ENCODE assay signal across 25 cellular contexts in the genomic region with DNA sequence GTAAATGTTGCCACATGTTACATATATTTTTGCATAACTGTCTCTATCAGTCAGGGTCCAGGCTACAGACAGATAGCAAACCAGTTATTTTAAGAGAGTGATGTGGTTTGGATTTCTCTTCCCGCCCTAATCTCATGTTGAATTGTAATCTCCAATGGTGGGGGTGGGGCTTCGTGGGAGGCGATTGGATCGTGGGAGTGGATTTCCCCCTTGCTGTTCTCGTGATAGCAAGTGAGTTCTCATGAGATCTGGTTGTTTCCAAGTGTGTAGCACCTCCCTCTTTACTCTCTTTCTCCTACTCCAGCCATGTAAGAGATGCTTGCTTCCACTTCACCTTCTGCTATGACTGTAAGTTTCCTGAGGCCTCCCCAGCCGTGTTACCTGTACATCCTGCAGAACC.
DNase-seq lines count a peak whose midpoint lies in the region; ATAC-seq, FAIRE-seq and TF ChIP-seq lines count a peak whose summit lies in the region.
"Had no signal": no experiment of that assay in that cellular context is flagged by ENCODE, and none has a peak within 500 bp of the region (broad histone marks: within the 10 kb centered on the region; RNA-seq: fewer than 3 reads in every experiment).

No MANE protein-coding gene starts in this region.

- no peak for TF ChIP-seq CTCF in DOHH2 (IDR thresholded peaks at IDR 0.05; ENCODE audit: low read depth, low read length, poor library complexity, severe bottlenecking)
- TF ChIP-seq CTCF in OCI-LY7 (conservative IDR thresholded peaks at IDR 0.05; ENCODE audit: low read length): no peak
- no peak for TF ChIP-seq CTCF in K562 (IDR thresholded peaks at IDR 0.05 in 2 of 3, conservative IDR thresholded peaks at IDR 0.05 in 1 of 3; ENCODE audit: insufficient read depth in 2 of 3, low read depth in 1 of 3, low read length in 3 of 3)
- no peak for TF ChIP-seq CTCF in progenitor cell of endocrine pancreas (IDR thresholded peaks at IDR 0.05; ENCODE audit: unreplicated experiment)
- no peak for TF ChIP-seq CTCF in heart right ventricle (IDR thresholded peaks at IDR 0.05)

- H3K9me1 ChIP-seq in K562 (ENCODE audit: control insufficient read depth, insufficient read depth, low read length): no peaks in the 10 kb centered on the region

- 0% methylated on average over 6 of the region's 6 CpGs for WGBS in K562 (ENCODE audit: insufficient coverage, low coverage, missing lambda C conversion rate)
- WGBS in heart right ventricle, 2 donors: 40 to 49% methylated on average over 6 of the region's 6 CpGs

- CTCF ChIA-PET in OCI-LY7 (lab: Charles Lee; ENCODE audit: unreplicated experiment): no interaction called here
- CTCF ChIA-PET in K562 (lab: Yijun Ruan, JAX; ENCODE audit: low intra/inter-chr PET ratio): no interaction called here

- H3K9me2 ChIP-seq in DOHH2 (replicated peaks; ENCODE audit: control insufficient read depth, low read length) (no peaks in the 10 kb centered on the region), OCI-LY7 (ENCODE audit: insufficient read depth, low read length) (no peaks in the 10 kb centered on the region)

- no peaks in the 10 kb centered on the region for H3K4me1 Mint-ChIP-seq in progenitor cell of endocrine pancreas (ENCODE audit: low read depth)
- H3K4me1 Mint-ChIP-seq: B cell; CD4-positive, CD25-positive, alpha-beta regulatory T cell had no signal

- H3K27me3 Mint-ChIP-seq in progenitor cell of endocrine pancreas: peaks cover 6% of the 10 kb centered on the region
- H3K27me3 Mint-ChIP-seq: B cell; CD4-positive, CD25-positive, alpha-beta regulatory T cell had no signal

- peaks cover 4% of the 10 kb centered on the region for H3K9me3 Mint-ChIP-seq in progenitor cell of endocrine pancreas (ENCODE audit: low read depth)

- H4K20me1 ChIP-seq in BLaER1 (no peaks in the 10 kb centered on the region), DOHH2 (ENCODE audit: control insufficient read depth, insufficient read depth, low read depth, low read length) (no peaks in the 10 kb centered on the region), OCI-LY7 (ENCODE audit: insufficient read depth, low read length) (no peaks in the 10 kb centered on the region), K562 (replicated peaks; ENCODE audit: control insufficient read depth, insufficient read depth, low read length) (no peaks in the 10 kb centered on the region)

- no peak overlapping the region for H3K4me3 Mint-ChIP-seq in progenitor cell of endocrine pancreas (ENCODE audit: low read depth)
- H3K4me3 Mint-ChIP-seq: B cell; CD4-positive, CD25-positive, alpha-beta regulatory T cell had no signal

- peaks cover 18% of the 10 kb centered on the region for H3K4me1 ChIP-seq in BLaER1
- peaks cover 20% of the 10 kb centered on the region for H3K4me1 ChIP-seq in DOHH2 (ENCODE audit: control insufficient read depth, low read length)
- H3K4me1 ChIP-seq in OCI-LY7 (ENCODE audit: insufficient read depth, low read length, poor library complexity, severe bottlenecking): peaks cover 4% of the 10 kb centered on the region
- no peaks in the 10 kb centered on the region for H3K4me1 ChIP-seq in K562 (replicated peaks in 1 of 2; ENCODE audit: control insufficient read depth in 2 of 2, insufficient read depth in 2 of 2, low read length in 2 of 2)
- no peaks in the 10 kb centered on the region for H3K4me1 ChIP-seq in heart right ventricle

- no peaks in the 10 kb centered on the region for H3K36me3 ChIP-seq in BLaER1
- H3K36me3 ChIP-seq in DOHH2 (ENCODE audit: control insufficient read depth, low read length): no peaks in the 10 kb centered on the region
- H3K36me3 ChIP-seq in OCI-LY7 (ENCODE audit: insufficient read depth, low read length): no peaks in the 10 kb centered on the region
- H3K36me3 ChIP-seq in K562 (ENCODE audit: control insufficient read depth, insufficient read depth, low read length): no peaks in the 10 kb centered on the region
- no peaks in the 10 kb centered on the region for H3K36me3 ChIP-seq in heart right ventricle

- in situ Hi-C loops in K562 (cut with MboI): no loop called here

- H3F3A ChIP-seq in DOHH2 (ENCODE audit: control insufficient read depth, insufficient read depth): no peaks in the 10 kb centered on the region

- H3K4me2 ChIP-seq in BLaER1 (peak overlapping the region; percentile 20; the same call in 1 of the 2 replicates), DOHH2 (ENCODE audit: low read length) (peak overlapping the region; percentile 53), OCI-LY7 (ENCODE audit: low read length) (peak overlapping the region; percentile 23; the same call in 1 of the 2 replicates), K562 (ENCODE audit: insufficient read depth, low read length) (no peak overlapping the region)
- H3K4me2 ChIP-seq: A549 had no signal

- H3K79me2 ChIP-seq in DOHH2 (ENCODE audit: control insufficient read depth, low read length): no peaks in the 10 kb centered on the region
- H3K79me2 ChIP-seq in OCI-LY7 (ENCODE audit: insufficient read depth, low read depth, low read length): no peaks in the 10 kb centered on the region
- no peaks in the 10 kb centered on the region for H3K79me2 ChIP-seq in K562 (ENCODE audit: control insufficient read depth, insufficient read depth, low read length)

- no peak for TF ChIP-seq RAD21 in K562 (CRISPR knock-in tag; conservative IDR thresholded peaks at IDR 0.05 in 1 of 2, IDR thresholded peaks at IDR 0.05 in 1 of 2)

- DNase-seq in OCI-LY7 (ENCODE audit: low spot score): no peak
- DNase-seq in K562 (ENCODE audit: extremely low read depth in 1 of 4, low spot score in 3 of 4): peak in 1 of 4 experiments; percentile 6
- DNase-seq in NCI-H1436 (lab: John Stamatoyannopoulos, UW): no peak
- DNase-seq in progenitor cell of endocrine pancreas (ENCODE audit: low spot score, unreplicated experiment): no peak
- DNase-seq in heart right ventricle: no peak
- DNase-seq: CD4-positive, CD25-positive, alpha-beta regulatory T cell; DND-41; MM.1S; NCI-H1105 treated with DMSO at 0.1 percent for 48 hours; NCI-H1694; NCI-H2081; NCI-H2171; NCI-H345; NCI-H524; NCI-H774; NK-92 treated with Interleukin-12 subunit alpha and Interleukin-12 subunit beta, amount 100 ng/mL, for 24 hours; Right ventricle myocardium superior; SW 1271 had no signal

- peaks cover 10% of the 10 kb centered on the region for H3K9me3 ChIP-seq in BLaER1
- peaks cover 5% of the 10 kb centered on the region for H3K9me3 ChIP-seq in DOHH2 (ENCODE audit: control insufficient read depth, insufficient read depth, low read length)
- no peaks in the 10 kb centered on the region for H3K9me3 ChIP-seq in OCI-LY7 (ENCODE audit: low read length)
- H3K9me3 ChIP-seq in K562 (replicated peaks; ENCODE audit: control insufficient read depth, insufficient read depth, low read depth, low read length): no peaks in the 10 kb centered on the region
- H3K9me3 ChIP-seq in heart right ventricle: peaks cover 0 to 16% (median 0%) of the 10 kb centered on the region in 11 donors
- H3K9me3 ChIP-seq: A549 had no signal

- no peak overlapping the region for H3K27ac ChIP-seq in BLaER1
- peak overlapping the region; percentile 40 for H3K27ac ChIP-seq in DOHH2 (ENCODE audit: low read depth, low read length)
- no peak overlapping the region for H3K27ac ChIP-seq in OCI-LY7 (ENCODE audit: low read depth, low read length, poor library complexity, severe bottlenecking)
- no peak overlapping the region for H3K27ac ChIP-seq in K562 (ENCODE audit: extremely low read depth, low read depth, low read length)
- no peak overlapping the region for H3K27ac ChIP-seq in heart right ventricle
- H3K27ac ChIP-seq: A549, SK-N-MC had no signal

- TF ChIP-seq EP300 in K562 (IDR thresholded peaks at IDR 0.05; ENCODE audit: low read length): no peak

- FAIRE-seq in K562 (lab: Jason Lieb, UNC): no peak
- FAIRE-seq: A549, GM18507 had no signal

- H3K9ac ChIP-seq in BLaER1 (no peak overlapping the region), K562 (ENCODE audit: insufficient read depth in 1 of 2, low read depth in 2 of 2, low read length in 2 of 2) (no peak overlapping the region)

- POLR2A ChIA-PET in OCI-LY7 (lab: Charles Lee) (no interaction called here), K562 (lab: Yijun Ruan, JAX) (no interaction called here)

- no peak overlapping the region for H3K27ac Mint-ChIP-seq in progenitor cell of endocrine pancreas
- H3K27ac Mint-ChIP-seq: B cell; CD4-positive, CD25-positive, alpha-beta regulatory T cell had no signal

- ATAC-seq in K562: no peak
- no peak for ATAC-seq in heart right ventricle
- ATAC-seq in HG02885 (IDR thresholded peaks at IDR 0.05; ENCODE audit: poor library complexity, unreplicated experiment): no peak
- ATAC-seq: A549 had no signal

- TF ChIP-seq POLR2A in K562 (conservative IDR thresholded peaks at IDR 0.05): no peak

- H3K27me3 ChIP-seq in BLaER1 (no peaks in the 10 kb centered on the region), DOHH2 (ENCODE audit: control insufficient read depth, low read length) (no peaks in the 10 kb centered on the region), K562 (ENCODE audit: control insufficient read depth in 2 of 2, insufficient read depth in 2 of 2, low read length in 2 of 2) (peaks cover 0 to 5% of the 10 kb centered on the region in 2 experiments; a peak in 1 of 5 replicates), heart right ventricle (peaks cover 0 to 9% (median 0%) of the 10 kb centered on the region in 7 donors)

- H2AFZ ChIP-seq in OCI-LY7 (ENCODE audit: low read length): peak overlapping the region; percentile 2; the same call in 1 of the 2 replicates
- no peak overlapping the region for H2AFZ ChIP-seq in K562 (ENCODE audit: low read depth, low read length)

- H3K36me3 Mint-ChIP-seq in progenitor cell of endocrine pancreas (ENCODE audit: insufficient read depth): no peaks in the 10 kb centered on the region
- H3K36me3 Mint-ChIP-seq: CD4-positive, CD25-positive, alpha-beta regulatory T cell had no signal

- intact Hi-C loops in OCI-LY7 (cut with micrococcal nuclease; ENCODE audit: unreplicated experiment) (no loop called here), K562 (cut with micrococcal nuclease) (no loop called here), heart right ventricle (cut with DNase I) (no loop called here)

- BruUV-seq in OCI-LY7 (replicated peaks; lab: Mats Ljungman, UMichigan): no TSS peak
- no TSS peak for BruUV-seq in K562 (replicated peaks; lab: Mats Ljungman, UMichigan)

- H3K4me3 ChIP-seq in BLaER1: no peak overlapping the region
- peak overlapping the region; percentile 32 for H3K4me3 ChIP-seq in DOHH2 (ENCODE audit: low read length)
- no peak overlapping the region for H3K4me3 ChIP-seq in OCI-LY7 (ENCODE audit: low read depth, low read length, poor library complexity, severe bottlenecking)
- H3K4me3 ChIP-seq in K562: no peak overlapping the region
- H3K4me3 ChIP-seq in heart right ventricle: no peak overlapping the region
- H3K4me3 ChIP-seq: A549, SK-N-MC had no signal

TF ChIP-seq in K562, 482 proteins besides CTCF, POLR2A, EP300 and RAD21 (continues in another document):
- peak; percentile 68 for TF ChIP-seq CHD2 (IDR thresholded peaks at IDR 0.05; ENCODE audit: low read depth, low read length)
